Comparison of ENCODE assay signal across 15 cellular contexts in genomic region chr22:50443801-50444625, GRCh38. TPM values are rescaled to one million over a fixed set of nuclear protein-coding genes. Genes with fewer than 3 reads are reported as not detected.
DNase-seq lines count a peak whose midpoint lies in the region; ATAC-seq and TF ChIP-seq lines count a peak whose summit lies in the region.
"Had no signal": no experiment of that assay in that cellular context is flagged by ENCODE, and none has a peak within 500 bp of the region (broad histone marks: within the 10 kb centered on the region; RNA-seq: fewer than 3 reads in every experiment).

No MANE protein-coding gene starts in this region.

- H3K4me1 Mint-ChIP-seq in activated T-helper 17 cell treated with anti-CD3 and anti-CD28 coated beads, Interleukin-2, amount 50 U/mL, for 72 hours = no peaks in the 10 kb centered on the region

- peak overlapping the region; percentile 76 for H3K27ac Mint-ChIP-seq in activated T-helper 17 cell treated with anti-CD3 and anti-CD28 coated beads, Interleukin-2, amount 50 U/mL, for 72 hours

- TF ChIP-seq EP300 in upper lobe of left lung (IDR thresholded peaks at IDR 0.05) (no peak), suprapubic skin (IDR thresholded peaks at IDR 0.05) (no peak)

- 66 to 67% methylated on average over 15 to 28 of the region's 28 CpGs for WGBS in upper lobe of left lung, 2 donors
- 69% methylated on average over 9 to 17 of the region's 28 CpGs for WGBS in esophagus squamous epithelium, 2 donors
- 62% methylated on average over 13 of the region's 28 CpGs for WGBS in suprapubic skin

- H3K27me3 ChIP-seq in left lung = no peaks in the 10 kb centered on the region
- H3K27me3 ChIP-seq in upper lobe of left lung = no peaks in the 10 kb centered on the region
- no peaks in the 10 kb centered on the region for H3K27me3 ChIP-seq in esophagus squamous epithelium
- no peaks in the 10 kb centered on the region for H3K27me3 ChIP-seq in suprapubic skin
- H3K27me3 ChIP-seq: SJCRH30 had no signal

- H3K4me1 ChIP-seq in left lung = peaks cover 8 to 18% of the 10 kb centered on the region in 2 donors
- peaks cover 12 to 32% (median 26%) of the 10 kb centered on the region in 4 donors for H3K4me1 ChIP-seq in upper lobe of left lung
- peaks cover 0 to 17% (median 10%) of the 10 kb centered on the region in 3 donors for H3K4me1 ChIP-seq in esophagus squamous epithelium
- H3K4me1 ChIP-seq in suprapubic skin = no peaks in the 10 kb centered on the region
- H3K4me1 ChIP-seq: SJCRH30 had no signal

- DNase-seq in Right ventricle myocardium inferior (ENCODE audit: missing footprints) = peak; percentile 48
- DNase-seq in cardiac septum (ENCODE audit: low spot score) = no peak
- peak in 1 of 2 donors; percentile 77 for DNase-seq in left lung
- peak in 1 of 2 donors; percentile 82 for DNase-seq in upper lobe of left lung
- DNase-seq in esophagus squamous epithelium (lab: John Stamatoyannopoulos, UW) = no peak
- no peak for DNase-seq in NCI-H2227 treated with DMSO at 0.1 percent for 48 hours (lab: John Stamatoyannopoulos, UW)
- DNase-seq in suprapubic skin (ENCODE audit: low spot score in 2 of 2) = no peak
- DNase-seq: DMS79, NCI-H526 treated with DMSO at 0.1 percent for 48 hours had no signal

- H3K36me3 Mint-ChIP-seq in activated T-helper 17 cell treated with anti-CD3 and anti-CD28 coated beads, Interleukin-2, amount 50 U/mL, for 72 hours (ENCODE audit: low read depth) = peaks cover 41% of the 10 kb centered on the region

- H3K9me3 Mint-ChIP-seq in activated T-helper 17 cell treated with anti-CD3 and anti-CD28 coated beads, Interleukin-2, amount 50 U/mL, for 72 hours = no peaks in the 10 kb centered on the region
- H3K9me3 Mint-ChIP-seq: activated naive CD4-positive, alpha-beta T cell treated with anti-CD3 and anti-CD28 coated beads, Interleukin-2, amount 50 U/mL, for 72 hours had no signal

- no peak for TF ChIP-seq POLR2A in upper lobe of left lung (IDR thresholded peaks at IDR 0.05)
- no peak for TF ChIP-seq POLR2A in esophagus squamous epithelium (IDR thresholded peaks at IDR 0.05)
- TF ChIP-seq POLR2A in suprapubic skin (IDR thresholded peaks at IDR 0.05) = no peak

- TF ChIP-seq CTCF in left lung (IDR thresholded peaks at IDR 0.05) (no peak), upper lobe of left lung (IDR thresholded peaks at IDR 0.05) (no peak), esophagus squamous epithelium (IDR thresholded peaks at IDR 0.05) (no peak), suprapubic skin (IDR thresholded peaks at IDR 0.05) (no peak)

- intact Hi-C loops in Right ventricle myocardium inferior (cut with DNase I) (no loop called here), cardiac septum (cut with DNase I) (no loop called here), left lung (cut with DNase I) (no loop called here), esophagus squamous epithelium (cut with DNase I) (no loop called here)

- ATAC-seq in Right ventricle myocardium inferior (no peak), left lung (peak; percentile 7), upper lobe of left lung (ENCODE audit: low FRiP score in 2 of 2) (no peak)
- ATAC-seq in activated T-helper 17 cell treated with anti-CD3 and anti-CD28 coated beads, Interleukin-2, amount 50 U/mL, for 72 hours (replicated peaks) = peak; percentile 3

- H3K4me3 Mint-ChIP-seq in activated T-helper 17 cell treated with anti-CD3 and anti-CD28 coated beads, Interleukin-2, amount 50 U/mL, for 72 hours = no peak overlapping the region

- H3K36me3 ChIP-seq in left lung = peaks cover 0 to 96% of the 10 kb centered on the region in 2 donors
- H3K36me3 ChIP-seq in upper lobe of left lung = peaks cover 24 to 91% (median 74%) of the 10 kb centered on the region in 4 donors
- peaks cover 29 to 100% (median 39%) of the 10 kb centered on the region in 3 donors for H3K36me3 ChIP-seq in esophagus squamous epithelium
- peaks cover 70% of the 10 kb centered on the region for H3K36me3 ChIP-seq in suprapubic skin

- no peaks in the 10 kb centered on the region for H3K9me3 ChIP-seq in left lung
- no peaks in the 10 kb centered on the region for H3K9me3 ChIP-seq in upper lobe of left lung
- no peaks in the 10 kb centered on the region for H3K9me3 ChIP-seq in esophagus squamous epithelium
- H3K9me3 ChIP-seq in suprapubic skin = no peaks in the 10 kb centered on the region
- H3K9me3 ChIP-seq: SJCRH30 had no signal

- no peak overlapping the region for H3K4me3 ChIP-seq in left lung
- H3K4me3 ChIP-seq in upper lobe of left lung = no peak overlapping the region
- no peak overlapping the region for H3K4me3 ChIP-seq in esophagus squamous epithelium
- no peak overlapping the region for H3K4me3 ChIP-seq in suprapubic skin
- H3K4me3 ChIP-seq: SJCRH30 had no signal

- H3K27me3 Mint-ChIP-seq in activated T-helper 17 cell treated with anti-CD3 and anti-CD28 coated beads, Interleukin-2, amount 50 U/mL, for 72 hours = no peaks in the 10 kb centered on the region

- H3K27ac ChIP-seq in left lung = peak overlapping the region; percentile 59 to 75
- H3K27ac ChIP-seq in upper lobe of left lung = peak overlapping the region; percentile 57 to 86 (median 79)
- peak overlapping the region in 1 of 4 donors; percentile 21 for H3K27ac ChIP-seq in esophagus squamous epithelium
- no peak overlapping the region for H3K27ac ChIP-seq in suprapubic skin
- H3K27ac ChIP-seq: SJCRH30 had no signal

RNA-seq across cellular contexts. Expression of gene SBF1, which starts 30.8 kb away (rescaled TPM):
- total RNA-seq in Right ventricle myocardium inferior (47.7 TPM), cardiac septum (63.5 TPM), left lung (10 to 100 TPM; 57.1 to 69.9 TPM), upper lobe of left lung (100 to 1,000 TPM in 1 of 6 donors, 10 to 100 TPM in 5; 44.6 to 117 (median 75.7) TPM), esophagus squamous epithelium (10 to 100 TPM; 38.3 to 92.0 (median 63.4) TPM), suprapubic skin (100 to 1,000 TPM in 3 of 4 donors, 10 to 100 TPM in 1; 92.5 to 137 (median 115) TPM)
- 100 to 1,000 TPM in 1 of 2 donors, 10 to 100 TPM in 1; 84.2 to 126 TPM for total RNA-seq in activated T-helper 17 cell treated with anti-CD3 and anti-CD28 coated beads, Interleukin-2, amount 50 U/mL, for 72 hours

RNA-seq across cellular contexts. Expression of gene ADM2, which starts 37.3 kb away (rescaled TPM):
- not detected for total RNA-seq in Right ventricle myocardium inferior
- 0.13 TPM for total RNA-seq in cardiac septum
- total RNA-seq in activated T-helper 17 cell treated with anti-CD3 and anti-CD28 coated beads, Interleukin-2, amount 50 U/mL, for 72 hours = 1 to 10 TPM; 1.3 to 3.7 TPM
- 1 to 10 TPM; 2.2 to 3.5 TPM for total RNA-seq in left lung
- 1 to 10 TPM in 4 of 6 donors, under 1 TPM in 2; 0.30 to 3.1 (median 1.6) TPM for total RNA-seq in upper lobe of left lung
- total RNA-seq in esophagus squamous epithelium = 1 to 10 TPM in 2 of 4 donors, under 1 TPM in 2; under 0.01 to 1.9 (median 0.89) TPM
- total RNA-seq in suprapubic skin = 1 to 10 TPM in 1 of 4 donors, under 1 TPM in 2, not detected in 1; 0.24 to 2.7 (median 0.30) TPM
- total RNA-seq: SJCRH30 had no signal

RNA-seq across cellular contexts. Expression of gene MIOX, which starts 42.6 kb away (rescaled TPM):
- total RNA-seq in Right ventricle myocardium inferior = not detected
- not detected for total RNA-seq in cardiac septum
- under 1 TPM; 0.24 to 0.53 TPM for total RNA-seq in activated T-helper 17 cell treated with anti-CD3 and anti-CD28 coated beads, Interleukin-2, amount 50 U/mL, for 72 hours
- total RNA-seq in left lung = not detected
- not detected for total RNA-seq in upper lobe of left lung
- not detected for total RNA-seq in esophagus squamous epithelium
- not detected for total RNA-seq in suprapubic skin
- total RNA-seq: mammary epithelial cell, osteoblast, SJCRH30, temporal lobe had no signal

Comparison
In these comparisons a context has a peak if more than half of its experiments do, and no peak if none do; other contexts are left out.
1. ATAC-seq: peak in activated T-helper 17 cell treated with anti-CD3 and anti-CD28 coated beads, Interleukin-2, amount 50 U/mL, for 72 hours (single experiment) and left lung (single experiment); none in Right ventricle myocardium inferior (single experiment) and upper lobe of left lung (0 of 2).